Comparison of ENCODE assay signal across 20 cellular contexts in the genomic region with DNA sequence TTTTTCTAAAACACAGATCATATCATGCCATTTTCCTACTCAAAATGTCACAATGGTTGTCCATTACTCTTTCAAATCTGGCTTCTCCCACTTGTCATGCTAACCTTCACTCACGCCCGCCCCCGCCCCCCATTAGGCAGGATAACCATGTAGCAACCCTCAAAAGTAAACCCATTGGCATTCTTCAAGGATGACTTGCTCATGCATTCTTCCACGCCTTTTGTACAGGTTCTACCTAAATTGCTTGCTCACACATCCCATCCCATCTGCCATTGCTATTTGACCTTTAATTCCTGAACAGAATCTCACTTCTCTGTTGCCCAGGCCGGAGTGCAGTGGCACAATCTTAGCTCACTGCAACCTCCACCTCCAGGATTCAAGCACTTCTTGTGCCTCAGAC.
"Had no signal": no experiment of that assay in that cellular context is flagged by ENCODE, and none has a peak within 500 bp of the region (broad histone marks: within the 10 kb centered on the region; RNA-seq: fewer than 3 reads in every experiment).

No MANE protein-coding gene starts in this region.

- H3K9me3 ChIP-seq: colonic mucosa, gastroesophageal sphincter, left lung, lower lobe of right lung, mucosa of descending colon had no signal

- FAIRE-seq: endothelial cell of umbilical vein, keratinocyte had no signal

- H3K27ac ChIP-seq: colonic mucosa, epithelial cell of prostate, foreskin keratinocyte, gastroesophageal sphincter, heart left ventricle, hepatocyte, left lung, lower lobe of right lung had no signal

- H3K36me3 ChIP-seq: colonic mucosa, gastroesophageal sphincter, heart left ventricle, left lung, lower lobe of right lung had no signal

- H3K4me1 ChIP-seq: colonic mucosa, foreskin keratinocyte, gastroesophageal sphincter, heart left ventricle, left lung, lower lobe of right lung had no signal

- DNase-seq: colonic mucosa; cortex of kidney; effector CD8-positive, alpha-beta T cell; erythroblast; heart left ventricle; hypothalamus; immature natural killer cell; left cardiac atrium; left lung; left ventricle myocardium superior; lower lobe of right lung; mesenchymal stem cell; mucosa of descending colon; naive B cell had no signal

- H3K4me3 ChIP-seq: colonic mucosa, gastroesophageal sphincter, heart left ventricle, hepatocyte, left lung, lower lobe of right lung, mucosa of descending colon had no signal

- H3K27me3 ChIP-seq: colonic mucosa, foreskin keratinocyte, gastroesophageal sphincter, heart left ventricle, hepatocyte, left lung had no signal
